Comparison of ENCODE assay signal across 18 cellular contexts in the genomic region with DNA sequence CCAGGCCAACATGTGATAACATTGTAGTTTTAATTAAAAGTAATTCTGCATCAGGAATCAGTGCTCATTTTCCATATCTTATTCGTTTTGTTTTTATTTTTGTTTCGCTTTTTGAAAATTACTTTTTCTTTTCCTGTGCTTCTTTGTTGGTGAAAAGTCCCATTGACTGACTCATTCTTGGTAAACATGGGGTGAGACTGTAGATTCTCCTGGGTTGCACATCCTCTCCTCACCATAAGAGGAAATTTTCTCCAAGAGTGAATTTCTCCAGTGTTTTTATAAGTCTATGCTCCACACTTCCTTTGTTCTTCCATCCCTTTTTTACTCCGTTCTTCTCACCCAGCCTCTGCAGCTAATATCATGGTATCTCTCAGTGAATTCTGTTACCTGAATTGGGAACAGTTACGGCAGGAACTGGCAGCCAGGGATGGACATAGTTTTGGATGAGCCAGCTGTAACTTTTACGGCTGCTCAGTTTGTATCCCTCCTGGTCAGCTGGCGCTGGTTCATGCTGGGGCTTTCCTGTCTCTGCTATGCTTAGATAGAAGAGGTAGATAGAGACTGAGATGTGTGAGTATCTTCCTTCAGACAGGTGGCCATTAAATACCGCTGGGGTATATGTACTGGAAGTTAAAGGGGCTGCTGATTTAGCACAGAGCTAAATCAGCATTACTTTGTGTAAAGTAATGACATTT.
A peak's percentile ranks its signal among the peaks of the same experiment; 100 is the strongest.
DNase-seq lines count a peak whose midpoint lies in the region; ATAC-seq, FAIRE-seq and TF ChIP-seq lines count a peak whose summit lies in the region.
"Had no signal": no experiment of that assay in that cellular context is flagged by ENCODE, and none has a peak within 500 bp of the region (broad histone marks: within the 10 kb centered on the region; RNA-seq: fewer than 3 reads in every experiment).

No MANE protein-coding gene starts in this region.

- H3K27ac Mint-ChIP-seq in HFFc6, result peak overlapping the region; percentile 19; the same call in 1 of the 2 replicates
- peak overlapping the region; percentile 19 for H3K27ac Mint-ChIP-seq in activated T-helper 2 cell treated with anti-CD3 and anti-CD28 coated beads, Interferon-gamma antibody, Interleukin-2, Interleukin-4, amounts not matched to agents 10 μg/mL and 5 μg/mL and 100 μg/mL, durations not matched to agents 14 hours and 24 hours and 36 hours
- no peak overlapping the region for H3K27ac Mint-ChIP-seq in activated CD8-positive, alpha-beta T cell treated with anti-CD3 and anti-CD28 coated beads, Interleukin-2, amount 10 ng/mL, durations not matched to agents 7 days and 5 days
- no peak overlapping the region for H3K27ac Mint-ChIP-seq in activated CD8-positive, alpha-beta T cell treated with anti-CD3 and anti-CD28 coated beads for 36 hours

- H3K36me3 Mint-ChIP-seq in HFFc6 (ENCODE audit: low read depth), result peaks cover 6% of the 10 kb centered on the region
- H3K36me3 Mint-ChIP-seq in activated T-helper 2 cell treated with anti-CD3 and anti-CD28 coated beads, Interferon-gamma antibody, Interleukin-2, Interleukin-4, amounts not matched to agents 10 μg/mL and 5 μg/mL and 100 μg/mL, durations not matched to agents 14 hours and 24 hours and 36 hours (ENCODE audit: low read depth), result peaks cover 22% of the 10 kb centered on the region
- H3K36me3 Mint-ChIP-seq in activated CD8-positive, alpha-beta T cell treated with anti-CD3 and anti-CD28 coated beads, Interleukin-2, amount 10 ng/mL, durations not matched to agents 7 days and 5 days (ENCODE audit: low read depth), result peaks cover 38% of the 10 kb centered on the region
- H3K36me3 Mint-ChIP-seq in activated CD8-positive, alpha-beta T cell treated with anti-CD3 and anti-CD28 coated beads for 36 hours (ENCODE audit: low read depth), result peaks cover 41% of the 10 kb centered on the region

- 0 out of 6 replicates have a peak overlapping the region, but pooled peaks have one; percentile 8 to 27 for H3K27ac ChIP-seq in A549
- H3K27ac ChIP-seq: C4-2B had no signal

- CTCF ChIA-PET in A549 (lab: Yijun Ruan, JAX), result interaction anchor here (1.3 to 1.6 kb wide), 3 partner anchors 11 to 79 kb away, joined by 3 to 5 read pairs (median 4); no protein-coding TSS in a partner anchor
- CTCF ChIA-PET in activated CD8-positive, alpha-beta T cell treated with anti-CD3 and anti-CD28 coated beads, Interleukin-2, amount 10 ng/mL, durations not matched to agents 7 days and 5 days (lab: Charles Lee), result interaction anchor here (0.6 kb wide), 1 partner anchor 271 kb away, joined by 3 read pairs; no protein-coding TSS in a partner anchor
- CTCF ChIA-PET in activated CD8-positive, alpha-beta T cell treated with anti-CD3 and anti-CD28 coated beads for 36 hours (lab: Charles Lee), result interaction anchor here (1.2 kb wide), 1 partner anchor 26 kb away, joined by 3 read pairs; no protein-coding TSS in a partner anchor

- H3K4me1 Mint-ChIP-seq in HFFc6 (ENCODE audit: low read depth), result peaks cover 8% of the 10 kb centered on the region
- peaks cover 2% of the 10 kb centered on the region for H3K4me1 Mint-ChIP-seq in activated T-helper 2 cell treated with anti-CD3 and anti-CD28 coated beads, Interferon-gamma antibody, Interleukin-2, Interleukin-4, amounts not matched to agents 10 μg/mL and 5 μg/mL and 100 μg/mL, durations not matched to agents 14 hours and 24 hours and 36 hours (ENCODE audit: low read depth)
- H3K4me1 Mint-ChIP-seq in activated CD8-positive, alpha-beta T cell treated with anti-CD3 and anti-CD28 coated beads, Interleukin-2, amount 10 ng/mL, durations not matched to agents 7 days and 5 days (ENCODE audit: low read depth), result no peaks in the 10 kb centered on the region
- H3K4me1 Mint-ChIP-seq in activated CD8-positive, alpha-beta T cell treated with anti-CD3 and anti-CD28 coated beads for 36 hours (ENCODE audit: low read depth), result peaks cover 13% of the 10 kb centered on the region

- peak in 1 of 2 experiments; percentile 25 for DNase-seq in A549 (ENCODE audit: low read depth in 1 of 2, low spot score in 1 of 2)
- DNase-seq in HFFc6, result no peak
- DNase-seq in activated T-helper 2 cell treated with anti-CD3 and anti-CD28 coated beads, Interferon-gamma antibody, Interleukin-2, Interleukin-4, amounts not matched to agents 10 μg/mL and 5 μg/mL and 100 μg/mL, durations not matched to agents 14 hours and 24 hours and 36 hours (ENCODE audit: low spot score), result no peak
- DNase-seq in iris pigment epithelial cell (ENCODE audit: low read depth), result peak; percentile 42
- DNase-seq in activated CD8-positive, alpha-beta T cell treated with anti-CD3 and anti-CD28 coated beads, Interleukin-2, amount 10 ng/mL, durations not matched to agents 7 days and 5 days, result no peak
- no peak for DNase-seq in activated CD8-positive, alpha-beta T cell treated with anti-CD3 and anti-CD28 coated beads for 36 hours
- DNase-seq in KG1 (lab: John Stamatoyannopoulos, UW), result no peak
- DNase-seq: COR-L47, DMS153, GDM1, NCI-H1048, NCI-H2107, NCI-H345, NCI-H69 had no signal

- H3K4me2 ChIP-seq in A549, result peak overlapping the region; percentile 60

- H3K4me3 Mint-ChIP-seq in HFFc6, result no peak overlapping the region
- no peak overlapping the region for H3K4me3 Mint-ChIP-seq in activated T-helper 2 cell treated with anti-CD3 and anti-CD28 coated beads, Interferon-gamma antibody, Interleukin-2, Interleukin-4, amounts not matched to agents 10 μg/mL and 5 μg/mL and 100 μg/mL, durations not matched to agents 14 hours and 24 hours and 36 hours (ENCODE audit: low read depth)
- no peak overlapping the region for H3K4me3 Mint-ChIP-seq in activated CD8-positive, alpha-beta T cell treated with anti-CD3 and anti-CD28 coated beads, Interleukin-2, amount 10 ng/mL, durations not matched to agents 7 days and 5 days
- no peak overlapping the region for H3K4me3 Mint-ChIP-seq in activated CD8-positive, alpha-beta T cell treated with anti-CD3 and anti-CD28 coated beads for 36 hours

- POLR2A ChIA-PET in A549 (lab: Yijun Ruan, JAX), result no interaction called here
- POLR2A ChIA-PET in activated CD8-positive, alpha-beta T cell treated with anti-CD3 and anti-CD28 coated beads, Interleukin-2, amount 10 ng/mL, durations not matched to agents 7 days and 5 days (lab: Charles Lee), result interaction anchor here (0.6 to 1.0 kb wide), 3 partner anchors 9 to 1772 kb away, joined by 3 read pairs; no protein-coding TSS in a partner anchor
- POLR2A ChIA-PET in activated CD8-positive, alpha-beta T cell treated with anti-CD3 and anti-CD28 coated beads for 36 hours (lab: Charles Lee), result no interaction called here

- WGBS in A549 (ENCODE audit: missing lambda C conversion rate), result 43% methylated on average over 7 of the region's 7 CpGs

- H3K27me3 Mint-ChIP-seq in HFFc6 (ENCODE audit: insufficient read depth), result peaks cover 1% of the 10 kb centered on the region; the same call in 1 of the 2 replicates
- H3K27me3 Mint-ChIP-seq in activated T-helper 2 cell treated with anti-CD3 and anti-CD28 coated beads, Interferon-gamma antibody, Interleukin-2, Interleukin-4, amounts not matched to agents 10 μg/mL and 5 μg/mL and 100 μg/mL, durations not matched to agents 14 hours and 24 hours and 36 hours (ENCODE audit: low read depth), result no peaks in the 10 kb centered on the region
- no peaks in the 10 kb centered on the region for H3K27me3 Mint-ChIP-seq in activated CD8-positive, alpha-beta T cell treated with anti-CD3 and anti-CD28 coated beads, Interleukin-2, amount 10 ng/mL, durations not matched to agents 7 days and 5 days (ENCODE audit: low read depth)
- no peaks in the 10 kb centered on the region for H3K27me3 Mint-ChIP-seq in activated CD8-positive, alpha-beta T cell treated with anti-CD3 and anti-CD28 coated beads for 36 hours

- no peak for FAIRE-seq in A549 (lab: Jason Lieb, UNC)
- FAIRE-seq: A204.1, H1 had no signal

- TF ChIP-seq RAD21 in A549 (conservative IDR thresholded peaks at IDR 0.05 in 1 of 2, IDR thresholded peaks at IDR 0.05 in 1 of 2), result no peak

- TF ChIP-seq EP300 in A549 (IDR thresholded peaks at IDR 0.05), result no peak

- intact Hi-C loops in activated T-helper 2 cell treated with anti-CD3 and anti-CD28 coated beads, Interferon-gamma antibody, Interleukin-2, Interleukin-4, amounts not matched to agents 10 μg/mL and 5 μg/mL and 100 μg/mL, durations not matched to agents 14 hours and 24 hours and 36 hours (cut with micrococcal nuclease), result no loop called here
- intact Hi-C loops in activated CD8-positive, alpha-beta T cell treated with anti-CD3 and anti-CD28 coated beads for 36 hours (cut with micrococcal nuclease), result no loop called here

- no peak overlapping the region for H3K4me3 ChIP-seq in A549

- TF ChIP-seq CTCF in A549 (IDR thresholded peaks at IDR 0.05) (no peak), HFFc6 (IDR thresholded peaks at IDR 0.05) (no peak)
- no peak for TF ChIP-seq CTCF in activated CD8-positive, alpha-beta T cell treated with anti-CD3 and anti-CD28 coated beads for 36 hours (IDR thresholded peaks at IDR 0.05)

- H3K9me3 Mint-ChIP-seq in HFFc6, result no peaks in the 10 kb centered on the region
- H3K9me3 Mint-ChIP-seq in activated T-helper 2 cell treated with anti-CD3 and anti-CD28 coated beads, Interferon-gamma antibody, Interleukin-2, Interleukin-4, amounts not matched to agents 10 μg/mL and 5 μg/mL and 100 μg/mL, durations not matched to agents 14 hours and 24 hours and 36 hours, result no peaks in the 10 kb centered on the region
- no peaks in the 10 kb centered on the region for H3K9me3 Mint-ChIP-seq in activated CD8-positive, alpha-beta T cell treated with anti-CD3 and anti-CD28 coated beads, Interleukin-2, amount 10 ng/mL, durations not matched to agents 7 days and 5 days (ENCODE audit: insufficient read depth)
- no peaks in the 10 kb centered on the region for H3K9me3 Mint-ChIP-seq in activated CD8-positive, alpha-beta T cell treated with anti-CD3 and anti-CD28 coated beads for 36 hours

- ATAC-seq in A549 (peak; percentile 77 to 81; a peak in 5 of 6 replicates), GM21737 (IDR thresholded peaks at IDR 0.05; ENCODE audit: unreplicated experiment) (no peak)
- ATAC-seq in activated CD8-positive, alpha-beta T cell treated with anti-CD3 and anti-CD28 coated beads, Interleukin-2, amount 10 ng/mL, durations not matched to agents 7 days and 5 days, result no peak
- no peak for ATAC-seq in activated CD8-positive, alpha-beta T cell treated with anti-CD3 and anti-CD28 coated beads for 36 hours

- peaks cover 11% of the 10 kb centered on the region; the same call in 2 of the 3 replicates for H3K4me1 ChIP-seq in A549

- TF ChIP-seq POLR2A in A549 (IDR thresholded peaks at IDR 0.05; ENCODE audit: low read length), result no peak

- H3K9me3 ChIP-seq in A549, result no peaks in the 10 kb centered on the region

TF ChIP-seq in A549, 52 proteins besides CTCF, POLR2A, EP300 and RAD21:
- no peak for TF ChIP-seq HDAC2 (IDR thresholded peaks at IDR 0.05)
- no peak for TF ChIP-seq SREBF2 (IDR thresholded peaks at IDR 0.05)
- no peak for TF ChIP-seq JUN (IDR thresholded peaks at IDR 0.05)
- TF ChIP-seq, protein P1, sequence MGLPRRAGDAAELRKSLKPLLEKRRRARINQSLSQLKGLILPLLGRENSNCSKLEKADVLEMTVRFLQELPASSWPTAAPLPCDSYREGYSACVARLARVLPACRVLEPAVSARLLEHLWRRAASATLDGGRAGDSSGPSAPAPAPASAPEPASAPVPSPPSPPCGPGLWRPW (IDR thresholded peaks at IDR 0.05), result no peak
- TF ChIP-seq SMC3 (IDR thresholded peaks at IDR 0.05), result no peak

Comparison
In these comparisons a context has a peak if more than half of its experiments do, and no peak if none do; other contexts are left out.
1. ATAC-seq: peak in A549 (2 of 2); none in GM21737 (single experiment), activated CD8-positive, alpha-beta T cell treated with anti-CD3 and anti-CD28 coated beads, Interleukin-2, amount 10 ng/mL, durations not matched to agents 7 days and 5 days (single experiment) and activated CD8-positive, alpha-beta T cell treated with anti-CD3 and anti-CD28 coated beads for 36 hours (single experiment).
2. H3K27ac Mint-ChIP-seq: peak in HFFc6 (single experiment) and activated T-helper 2 cell treated with anti-CD3 and anti-CD28 coated beads, Interferon-gamma antibody, Interleukin-2, Interleukin-4, amounts not matched to agents 10 μg/mL and 5 μg/mL and 100 μg/mL, durations not matched to agents 14 hours and 24 hours and 36 hours (single experiment); none in activated CD8-positive, alpha-beta T cell treated with anti-CD3 and anti-CD28 coated beads, Interleukin-2, amount 10 ng/mL, durations not matched to agents 7 days and 5 days (single experiment) and activated CD8-positive, alpha-beta T cell treated with anti-CD3 and anti-CD28 coated beads for 36 hours (single experiment).